18 cellular contexts compared by ENCODE assay signal in genomic region chr10:76922666-76923065, GRCh38.
"Had no signal": no experiment of that assay in that cellular context is flagged by ENCODE, and none has a peak within 500 bp of the region (broad histone marks: within the 10 kb centered on the region; RNA-seq: fewer than 3 reads in every experiment).

No MANE protein-coding gene starts in this region.

- H3K27me3 Mint-ChIP-seq: activated CD4-positive, alpha-beta T cell treated with anti-CD3 and anti-CD28 coated beads, Interleukin-2, amount 10 ng/mL, durations not matched to agents 7 days and 5 days; central memory CD8-positive, alpha-beta T cell; natural killer cell treated with Interleukin-12 subunit alpha and Interleukin-12 subunit beta and Interleukin-15 and Interleukin-18, amount 100 ng/mL, for 72 hours; stimulated activated naive CD8-positive, alpha-beta T cell treated with anti-CD3 and anti-CD28 coated beads, Interleukin-15, amount 100 ng/mL, for 72 hours had no signal

- H3K4me1 Mint-ChIP-seq: activated CD4-positive, alpha-beta T cell treated with anti-CD3 and anti-CD28 coated beads, Interleukin-2, amount 10 ng/mL, durations not matched to agents 7 days and 5 days; central memory CD8-positive, alpha-beta T cell; stimulated activated naive CD8-positive, alpha-beta T cell treated with anti-CD3 and anti-CD28 coated beads, Interleukin-15, amount 100 ng/mL, for 72 hours had no signal

- H3K4me3 Mint-ChIP-seq: activated CD4-positive, alpha-beta T cell treated with anti-CD3 and anti-CD28 coated beads, Interleukin-2, amount 10 ng/mL, durations not matched to agents 7 days and 5 days; activated naive CD4-positive, alpha-beta T cell treated with anti-CD3 and anti-CD28 coated beads for 36 hours; activated T-cell treated with anti-CD3 and anti-CD28 coated beads, Interleukin-2, amount 50 U/mL, for 4 hours; central memory CD8-positive, alpha-beta T cell; mesothelial cell of epicardium; natural killer cell treated with Interleukin-12 subunit alpha and Interleukin-12 subunit beta and Interleukin-15 and Interleukin-18, amount 100 ng/mL, for 72 hours; stimulated activated naive CD8-positive, alpha-beta T cell treated with anti-CD3 and anti-CD28 coated beads, Interleukin-15, amount 100 ng/mL, for 72 hours; T-helper 1 cell treated with Interleukin-12 subunit alpha and Interleukin-12 subunit beta and Interleukin-4 antibody, amounts not matched to agents 30 μg/mL and 1 μg/mL, for 36 hours; type B pancreatic cell had no signal

- H3K4me3 ChIP-seq: coronary artery, left lung, testis had no signal

- H3K27me3 ChIP-seq: foreskin keratinocyte, left lung, testis had no signal

- H3K36me3 Mint-ChIP-seq: mesothelial cell of epicardium; natural killer cell treated with Interleukin-12 subunit alpha and Interleukin-12 subunit beta and Interleukin-15 and Interleukin-18, amount 100 ng/mL, for 72 hours; type B pancreatic cell had no signal

- H3K27ac ChIP-seq: coronary artery, foreskin keratinocyte, left lung, parathyroid adenoma, testis had no signal

- H3K4me1 ChIP-seq: foreskin keratinocyte, left lung, parathyroid adenoma, testis had no signal

- H3K9me3 Mint-ChIP-seq: activated CD4-positive, alpha-beta T cell treated with anti-CD3 and anti-CD28 coated beads, Interleukin-2, amount 10 ng/mL, durations not matched to agents 7 days and 5 days; activated naive CD4-positive, alpha-beta T cell treated with anti-CD3 and anti-CD28 coated beads for 36 hours; activated T-cell treated with anti-CD3 and anti-CD28 coated beads, Interleukin-2, amount 50 U/mL, for 4 hours; central memory CD8-positive, alpha-beta T cell; mesothelial cell of epicardium; natural killer cell treated with Interleukin-12 subunit alpha and Interleukin-12 subunit beta and Interleukin-15 and Interleukin-18, amount 100 ng/mL, for 72 hours; stimulated activated naive CD8-positive, alpha-beta T cell treated with anti-CD3 and anti-CD28 coated beads, Interleukin-15, amount 100 ng/mL, for 72 hours; T-helper 1 cell treated with Interleukin-12 subunit alpha and Interleukin-12 subunit beta and Interleukin-4 antibody, amounts not matched to agents 30 μg/mL and 1 μg/mL, for 36 hours; type B pancreatic cell had no signal

- H3K9me3 ChIP-seq: left lung, testis had no signal

- ATAC-seq: activated CD4-positive, CD25-positive, alpha-beta regulatory T cell treated with anti-CD3 and anti-CD28 coated beads, Interleukin-2, amount 50 U/mL, for 24 hours; activated T-cell treated with anti-CD3 and anti-CD28 coated beads, Interleukin-2, amount 50 U/mL, for 4 hours; esophagus mucosa; foreskin keratinocyte; left lung; natural killer cell treated with Interleukin-12 subunit alpha and Interleukin-12 subunit beta and Interleukin-15 and Interleukin-18, amount 100 ng/mL, for 72 hours; stimulated activated naive CD8-positive, alpha-beta T cell treated with anti-CD3 and anti-CD28 coated beads, Interleukin-15, amount 100 ng/mL, for 72 hours had no signal

- H3K36me3 ChIP-seq: left lung had no signal

- DNase-seq: activated CD4-positive, alpha-beta T cell treated with anti-CD3 and anti-CD28 coated beads, Interleukin-2, amount 10 ng/mL, durations not matched to agents 7 days and 5 days; activated CD8-positive, alpha-beta memory T cell treated with anti-CD3 and anti-CD28 coated beads, Interleukin-2, amount 50 U/mL, for 4 hours; activated naive CD4-positive, alpha-beta T cell treated with anti-CD3 and anti-CD28 coated beads for 36 hours; activated T-cell treated with anti-CD3 and anti-CD28 coated beads, Interleukin-2, amount 50 U/mL, for 4 hours; aorta; foreskin keratinocyte; left lung; stimulated activated naive CD8-positive, alpha-beta T cell treated with anti-CD3 and anti-CD28 coated beads, Interleukin-15, amount 100 ng/mL, for 72 hours; testis had no signal

- H3K27ac Mint-ChIP-seq: activated CD4-positive, alpha-beta T cell treated with anti-CD3 and anti-CD28 coated beads, Interleukin-2, amount 10 ng/mL, durations not matched to agents 7 days and 5 days; activated naive CD4-positive, alpha-beta T cell treated with anti-CD3 and anti-CD28 coated beads for 36 hours; mesothelial cell of epicardium; natural killer cell treated with Interleukin-12 subunit alpha and Interleukin-12 subunit beta and Interleukin-15 and Interleukin-18, amount 100 ng/mL, for 72 hours; stimulated activated naive CD8-positive, alpha-beta T cell treated with anti-CD3 and anti-CD28 coated beads, Interleukin-15, amount 100 ng/mL, for 72 hours; T-helper 1 cell treated with Interleukin-12 subunit alpha and Interleukin-12 subunit beta and Interleukin-4 antibody, amounts not matched to agents 30 μg/mL and 1 μg/mL, for 36 hours; type B pancreatic cell had no signal
